ENCODE assay signal across 14 cellular contexts in the genomic region with DNA sequence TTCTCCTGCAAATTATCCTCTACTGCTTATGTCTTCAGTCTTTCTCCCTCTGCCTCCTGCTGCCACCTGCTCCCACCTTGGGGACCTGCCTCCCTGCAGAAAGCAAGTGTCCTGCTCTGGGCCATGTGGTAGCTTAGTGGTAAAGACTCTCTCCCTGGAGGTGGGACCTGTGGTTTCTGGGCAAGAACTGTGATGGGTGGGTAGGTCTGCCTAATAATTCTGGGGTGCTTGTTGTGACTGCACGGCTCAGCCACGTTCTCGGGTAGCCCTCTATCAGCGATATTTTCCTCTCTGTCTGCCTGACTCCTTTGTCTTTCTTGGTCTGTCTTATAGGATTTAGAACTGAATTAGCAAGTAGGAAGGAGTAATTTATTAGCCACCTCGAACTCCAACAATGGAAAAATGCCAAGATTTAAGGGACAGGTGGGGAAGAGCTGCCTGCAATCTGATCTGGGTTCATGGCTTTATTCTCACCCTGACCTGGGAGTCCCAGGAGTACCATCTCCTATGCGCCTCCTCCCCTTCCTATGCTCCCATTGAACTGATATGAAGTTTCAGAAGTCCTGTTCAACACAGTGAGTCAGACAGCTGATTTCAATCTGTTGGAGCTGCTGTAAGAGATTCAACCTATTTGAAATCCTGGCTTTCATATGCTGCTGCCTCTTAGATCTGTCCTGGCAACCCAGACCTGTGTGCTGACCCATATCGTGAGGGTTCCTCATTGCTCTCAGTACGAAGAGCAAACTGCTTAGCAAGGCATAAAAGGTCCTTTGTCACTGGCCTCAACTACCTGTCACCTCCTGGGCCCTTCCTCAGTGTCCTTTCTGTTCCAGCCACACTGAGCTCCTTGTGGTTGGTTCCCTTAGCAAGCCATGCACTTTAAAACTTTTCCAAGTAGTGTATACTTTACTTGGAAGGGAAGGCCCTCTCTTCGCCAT. TPM values are rescaled to one million over a fixed set of nuclear protein-coding genes. Genes with fewer than 3 reads are reported as not detected.
DNase-seq lines count a peak whose midpoint lies in the region; ATAC-seq, FAIRE-seq and TF ChIP-seq lines count a peak whose summit lies in the region.
"Had no signal": no experiment of that assay in that cellular context is flagged by ENCODE, and none has a peak within 500 bp of the region (broad histone marks: within the 10 kb centered on the region; RNA-seq: fewer than 3 reads in every experiment).

No MANE protein-coding gene starts in this region.

- no peaks in the 10 kb centered on the region for H3K36me3 ChIP-seq in endodermal cell (ENCODE audit: control insufficient read depth, insufficient read depth, low read length)
- no peaks in the 10 kb centered on the region for H3K36me3 ChIP-seq in gastrocnemius medialis
- H3K36me3 ChIP-seq: thyroid gland had no signal

- H3K36me3 Mint-ChIP-seq in endodermal cell (ENCODE audit: low read depth), result no peaks in the 10 kb centered on the region
- no peaks in the 10 kb centered on the region for H3K36me3 Mint-ChIP-seq in endothelial cell (ENCODE audit: low read depth, unreplicated experiment)

- H3K27ac ChIP-seq in endodermal cell (ENCODE audit: low read depth, low read length) (no peak overlapping the region), gastrocnemius medialis (peak overlapping the region; percentile 6 to 72 (median 67))

- DNase-seq in NCI-H1105 treated with DMSO at 0.1 percent for 48 hours (lab: John Stamatoyannopoulos, UW) (peak; percentile 4), NCI-H1105 (lab: John Stamatoyannopoulos, UW) (no peak), endodermal cell (no peak), gastrocnemius medialis (no peak), urothelium cell line (ENCODE audit: low spot score) (no peak), T1000 (lab: John Stamatoyannopoulos, UW) (no peak), endothelial cell (ENCODE audit: low spot score) (no peak)
- DNase-seq: effector CD8-positive, alpha-beta T cell; H9; stimulated activated CD4-positive, alpha-beta T cell treated with anti-CD3 and anti-CD28 coated beads, Interleukin-1b, Interleukin-23, amount 100 ng/mL, for 48 hours; thyroid gland had no signal

- WGBS in endodermal cell (ENCODE audit: insufficient coverage in 1 of 2, insufficient read length in 1 of 2), 2 experiments, result 94 to 96% methylated on average over 5 to 9 of the region's 9 CpGs

- no peak overlapping the region for H3K9ac ChIP-seq in endodermal cell (ENCODE audit: extremely low read depth, low read length, poor library complexity, severe bottlenecking)

- ATAC-seq in HG03354 (IDR thresholded peaks at IDR 0.05; ENCODE audit: poor library complexity, severe bottlenecking, unreplicated experiment) (peak; percentile 23), gastrocnemius medialis (peak; percentile 63 to 67)

- H3K9me3 Mint-ChIP-seq in endodermal cell (no peaks in the 10 kb centered on the region), endothelial cell (ENCODE audit: unreplicated experiment) (no peaks in the 10 kb centered on the region)
- H3K9me3 Mint-ChIP-seq: H9 had no signal

- no peaks in the 10 kb centered on the region for H3K9me3 ChIP-seq in endodermal cell (ENCODE audit: control insufficient read depth, low read length)
- no peaks in the 10 kb centered on the region for H3K9me3 ChIP-seq in gastrocnemius medialis
- H3K9me3 ChIP-seq: thyroid gland had no signal

- H3K27me3 ChIP-seq in endodermal cell (ENCODE audit: control insufficient read depth, insufficient read depth, low read length, poor library complexity, severe bottlenecking) (peaks cover 20% of the 10 kb centered on the region), gastrocnemius medialis (no peaks in the 10 kb centered on the region)
- H3K27me3 ChIP-seq: thyroid gland had no signal

- FAIRE-seq in urothelium cell line (lab: Jason Lieb, UNC), result no peak
- FAIRE-seq: TTC549 had no signal

- H3K4me1 Mint-ChIP-seq in endodermal cell (peaks cover 23% of the 10 kb centered on the region), endothelial cell (ENCODE audit: unreplicated experiment) (peaks cover 5% of the 10 kb centered on the region)

- in situ Hi-C loops in gastrocnemius medialis (cut with MboI; ENCODE audit: low sequenced_read_pairs in 4 of 4), result no loop called here

- H3K4me1 ChIP-seq in endodermal cell (ENCODE audit: control insufficient read depth, insufficient read depth, low read length) (no peaks in the 10 kb centered on the region), gastrocnemius medialis (peaks cover 35 to 54% of the 10 kb centered on the region in 2 donors)

- H3K4me3 ChIP-seq in endodermal cell (ENCODE audit: low read length) (no peak overlapping the region), gastrocnemius medialis (no peak overlapping the region)
- H3K4me3 ChIP-seq: thyroid gland had no signal

- no peak for TF ChIP-seq POLR2A in gastrocnemius medialis (IDR thresholded peaks at IDR 0.05)

- H3K4me3 Mint-ChIP-seq in endodermal cell, result no peak overlapping the region
- no peak overlapping the region for H3K4me3 Mint-ChIP-seq in endothelial cell (ENCODE audit: unreplicated experiment)
- H3K4me3 Mint-ChIP-seq: H9 had no signal

- H3K27ac Mint-ChIP-seq in endodermal cell (peak overlapping the region; percentile 1), endothelial cell (ENCODE audit: unreplicated experiment) (no peak overlapping the region)
- H3K27ac Mint-ChIP-seq: H9 had no signal

- intact Hi-C loops in gastrocnemius medialis (cut with DNase I; ENCODE audit: low total_unique reads), result no loop called here

- TF ChIP-seq CTCF in endodermal cell (conservative IDR thresholded peaks at IDR 0.05), result no peak
- no peak for TF ChIP-seq CTCF in gastrocnemius medialis (IDR thresholded peaks at IDR 0.05 in 4 of 5, conservative IDR thresholded peaks at IDR 0.05 in 1 of 5)
- no peak for TF ChIP-seq CTCF in endothelial cell (IDR thresholded peaks at IDR 0.05; ENCODE audit: unreplicated experiment)

- H3K27me3 Mint-ChIP-seq in endodermal cell (ENCODE audit: insufficient read depth) (peaks cover 13% of the 10 kb centered on the region), endothelial cell (ENCODE audit: unreplicated experiment) (no peaks in the 10 kb centered on the region)

RNA-seq across cellular contexts. Expression of a gene that starts 16.1 kb away (rescaled TPM):
- total RNA-seq in endodermal cell, result not detected
- polyA plus RNA-seq in endodermal cell (2013, experiment 1 of 2), result not detected
- polyA plus RNA-seq in endodermal cell (2013, experiment 2 of 2), result not detected
- total RNA-seq in gastrocnemius medialis, result under 1 TPM in 3 of 4 donors, not detected in 1; 0.07 to 0.31 (median 0.09) TPM
- total RNA-seq in endothelial cell (ENCODE audit: unreplicated experiment), result not detected
- total RNA-seq: A172, H9 had no signal
